Comparison of ENCODE assay signal across 1 cellular context in genomic region chr17:7687908-7688807, GRCh38.
TF ChIP-seq lines count a peak whose summit lies in the region.

WRAP53 (plus strand) TSS chr17:7688477; CDS start chr17:7688649, 172 bp downstream.

TF ChIP-seq in HepG2, 621 proteins besides CTCF, POLR2A, EP300 and RAD21 (continued from another document and continues in another):
- TF ChIP-seq GLMP (CRISPR knock-in tag; IDR thresholded peaks at IDR 0.05; ENCODE audit: borderline replicate concordance) (no peak), ZNF281 (CRISPR knock-in tag; IDR thresholded peaks at IDR 0.05; ENCODE audit: borderline replicate concordance) (no peak), PITX1 (CRISPR knock-in tag; IDR thresholded peaks at IDR 0.05) (0 out of 2 replicates have a peak, but pooled peaks have one; percentile 20), MTA1 (CRISPR knock-in tag; IDR thresholded peaks at IDR 0.05; ENCODE audit: borderline replicate concordance) (no peak), SSRP1 (CRISPR knock-in tag; IDR thresholded peaks at IDR 0.05) (no peak), ZNF33A (CRISPR knock-in tag; IDR thresholded peaks at IDR 0.05; ENCODE audit: borderline replicate concordance) (no peak), ZNF230 (CRISPR knock-in tag; IDR thresholded peaks at IDR 0.05) (no peak), EED (CRISPR knock-in tag; IDR thresholded peaks at IDR 0.05) (no peak), ZBTB46 (CRISPR knock-in tag; IDR thresholded peaks at IDR 0.05; ENCODE audit: borderline replicate concordance) (no peak), ZMYM2 (CRISPR knock-in tag; IDR thresholded peaks at IDR 0.05) (no peak), U2AF1 (optimal IDR thresholded peaks at IDR 0.05; ENCODE audit: low read depth, low read length) (no peak), TAF1 (CRISPR knock-in tag; IDR thresholded peaks at IDR 0.05) (peak; percentile 74), MTA3 (CRISPR knock-in tag; IDR thresholded peaks at IDR 0.05) (no peak), HOMEZ (CRISPR knock-in tag; IDR thresholded peaks at IDR 0.05; ENCODE audit: low read depth) (0 out of 2 replicates have a peak, but pooled peaks have one; percentile 31), MBNL3 (CRISPR knock-in tag; conservative IDR thresholded peaks at IDR 0.05) (0 out of 2 replicates have a peak, but pooled peaks have one; percentile 22), DMAP1 (CRISPR knock-in tag; IDR thresholded peaks at IDR 0.05) (no peak), SAFB2 (CRISPR knock-in tag; IDR thresholded peaks at IDR 0.05; ENCODE audit: borderline replicate concordance, low read depth) (no peak; the same call in 1 of the 2 replicates), RBFOX2 (IDR thresholded peaks at IDR 0.05; ENCODE audit: low read depth, low read length) (peak; percentile 46; the same call in 1 of the 2 replicates), MAFG (CRISPR knock-in tag; IDR thresholded peaks at IDR 0.05) (no peak), E2F5 (CRISPR knock-in tag; conservative IDR thresholded peaks at IDR 0.05) (peak; percentile 89), MLXIP (CRISPR knock-in tag; IDR thresholded peaks at IDR 0.05; ENCODE audit: borderline replicate concordance) (no peak), CC2D1A (CRISPR knock-in tag; IDR thresholded peaks at IDR 0.05) (no peak), IKZF1 (IDR thresholded peaks at IDR 0.05) (no peak), ATF7-NPFF (CRISPR knock-in tag; IDR thresholded peaks at IDR 0.05; ENCODE audit: low read depth) (peak; percentile 23; the same call in 1 of the 2 replicates), CHD4 (IDR thresholded peaks at IDR 0.05; ENCODE audit: borderline replicate concordance, low read length) (peak; percentile 52; the same call in 1 of the 2 replicates), ZNF572 (CRISPR knock-in tag; IDR thresholded peaks at IDR 0.05) (no peak), NPAS2 (CRISPR knock-in tag; IDR thresholded peaks at IDR 0.05; ENCODE audit: borderline replicate concordance) (no peak), YY1 (IDR thresholded peaks at IDR 0.05; ENCODE audit: insufficient read depth, insufficient replicate concordance, low read depth, low read length) (peak; percentile 83), MBD4 (IDR thresholded peaks at IDR 0.05; ENCODE audit: borderline replicate concordance, low read length) (no peak), DRAP1 (CRISPR knock-in tag; IDR thresholded peaks at IDR 0.05) (peak; percentile 67), ZBTB25 (CRISPR knock-in tag; IDR thresholded peaks at IDR 0.05) (peak; percentile 86; the same call in 1 of the 2 replicates), ZNF644 (CRISPR knock-in tag; IDR thresholded peaks at IDR 0.05; ENCODE audit: low read depth) (no peak), SALL2 (CRISPR knock-in tag; IDR thresholded peaks at IDR 0.05) (peak; percentile 61), ZBTB37 (CRISPR knock-in tag; IDR thresholded peaks at IDR 0.05) (no peak), ZNF280D (CRISPR knock-in tag; IDR thresholded peaks at IDR 0.05) (no peak), NCOA2 (CRISPR knock-in tag; IDR thresholded peaks at IDR 0.05) (no peak), DMTF1 (CRISPR knock-in tag; IDR thresholded peaks at IDR 0.05) (no peak), ZNF776 (CRISPR knock-in tag; IDR thresholded peaks at IDR 0.05) (no peak), CBX2 (IDR thresholded peaks at IDR 0.05; ENCODE audit: low read depth, low read length) (no peak), CBX2 (CRISPR knock-in tag; IDR thresholded peaks at IDR 0.05; ENCODE audit: low read depth) (no peak), SNAI1 (CRISPR knock-in tag; IDR thresholded peaks at IDR 0.05; ENCODE audit: borderline replicate concordance) (no peak), BCL6 (CRISPR knock-in tag; IDR thresholded peaks at IDR 0.05) (0 out of 2 replicates have a peak, but pooled peaks have one; percentile 21)
